In the genomic region with DNA sequence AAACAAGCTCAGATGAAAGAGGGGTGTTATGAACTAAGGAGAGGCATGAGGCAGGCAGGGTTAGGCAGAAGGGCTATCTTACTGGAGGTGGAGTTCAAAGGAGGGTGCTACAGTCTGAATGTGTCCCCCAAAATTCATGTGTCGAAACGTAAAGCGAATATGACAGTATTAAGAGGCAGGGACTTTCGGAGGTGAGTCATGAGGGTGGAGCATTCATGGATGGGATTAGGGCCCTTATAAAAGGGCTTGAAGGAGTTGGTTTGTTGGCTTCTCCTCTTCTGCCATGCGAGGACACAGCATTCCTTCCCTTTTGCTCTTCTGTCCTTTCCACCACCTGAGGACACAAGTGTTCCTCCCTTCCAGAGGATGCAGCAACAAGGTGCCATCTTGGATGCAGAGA, we compare ENCODE assay signal across 26 cellular contexts. TPM values are rescaled to one million over a fixed set of nuclear protein-coding genes. Genes with fewer than 3 reads are reported as not detected.
DNase-seq lines count a peak whose midpoint lies in the region; ATAC-seq, FAIRE-seq and TF ChIP-seq lines count a peak whose summit lies in the region.
"Had no signal": no experiment of that assay in that cellular context is flagged by ENCODE, and none has a peak within 500 bp of the region (broad histone marks: within the 10 kb centered on the region; RNA-seq: fewer than 3 reads in every experiment).

No MANE protein-coding gene starts in this region.

- peak; percentile 62 for ATAC-seq in foreskin keratinocyte
- ATAC-seq: HepG2, PC-3, Right ventricle myocardium inferior had no signal

- peak overlapping the region; percentile 55 for H3K27ac ChIP-seq in foreskin keratinocyte
- H3K27ac ChIP-seq: 22Rv1 had no signal

- no peak for TF ChIP-seq CTCF in bronchial epithelial cell (IDR thresholded peaks at IDR 0.05; ENCODE audit: insufficient read depth, low read length, severe bottlenecking)
- TF ChIP-seq CTCF in foreskin keratinocyte (conservative IDR thresholded peaks at IDR 0.05), result no peak

- H3K4me3 ChIP-seq in bronchial epithelial cell (ENCODE audit: low read depth, low read length), result no peak overlapping the region

- TF ChIP-seq POLR2A in GM12891 (IDR thresholded peaks at IDR 0.05; ENCODE audit: low read depth, low read length), result no peak

- no peaks in the 10 kb centered on the region for H3K4me1 ChIP-seq in foreskin keratinocyte
- H3K4me1 ChIP-seq: BE2C had no signal

- no peaks in the 10 kb centered on the region for H3K36me3 ChIP-seq in bronchial epithelial cell (ENCODE audit: control insufficient read depth, insufficient read depth, low read length)
- H3K36me3 ChIP-seq: BE2C had no signal

- DNase-seq in DMS53 (lab: John Stamatoyannopoulos, UW) (peak; percentile 12), DMS53 treated with DMSO at 0.1 percent for 48 hours (lab: John Stamatoyannopoulos, UW; ENCODE audit: unreplicated experiment) (no peak), bronchial epithelial cell (ENCODE audit: low read depth) (peak; percentile 20), foreskin keratinocyte (peak in 1 of 2 donors; percentile 50), NCI-H187 treated with DMSO at 0.1 percent for 48 hours (lab: John Stamatoyannopoulos, UW) (no peak), SIG-M5 (lab: John Stamatoyannopoulos, UW) (no peak), GM12891 (ENCODE audit: insufficient read length, low spot score) (no peak), T1000 (lab: John Stamatoyannopoulos, UW) (no peak)
- DNase-seq: ACHN; BE2C; EL; H7; Karpas-422; NCI-H1092 treated with DMSO at 0.1 percent for 48 hours; NCI-H1436; NCI-H187; NCI-H2107; NCI-H524; NCI-H774; NK-92 treated with Interleukin-12 subunit alpha and Interleukin-12 subunit beta, amount 100 ng/mL, for 24 hours; PC-3 had no signal

- FAIRE-seq in bronchial epithelial cell (lab: Jason Lieb, UNC), result peak; percentile 70
- FAIRE-seq in GM12891 (lab: Jason Lieb, UNC), result no peak
- FAIRE-seq: GM19239, HepG2 had no signal

- no peaks in the 10 kb centered on the region for H3K27me3 ChIP-seq in bronchial epithelial cell (ENCODE audit: control insufficient read depth, insufficient read depth, low read length)
- H3K27me3 ChIP-seq in foreskin keratinocyte, result no peaks in the 10 kb centered on the region
- H3K27me3 ChIP-seq: BE2C had no signal

TF ChIP-seq in GM12891, 5 proteins besides CTCF, POLR2A, EP300 and RAD21:
- no peak for TF ChIP-seq POLR2AphosphoS5 (IDR thresholded peaks at IDR 0.05; ENCODE audit: low read depth, low read length)
- no peak for TF ChIP-seq TAF1 (IDR thresholded peaks at IDR 0.05; ENCODE audit: low read depth, low read length)
- no peak for TF ChIP-seq SPI1 (IDR thresholded peaks at IDR 0.05; ENCODE audit: low read depth, low read length)
- TF ChIP-seq PAX5 (IDR thresholded peaks at IDR 0.05; ENCODE audit: insufficient read depth, low read length, severe bottlenecking), result no peak
- TF ChIP-seq POU2F2 (IDR thresholded peaks at IDR 0.05; ENCODE audit: low read depth, low read length), result no peak

RNA-seq across cellular contexts. Expression of gene APLN, which starts 22.9 kb away (rescaled TPM):
- total RNA-seq in bronchial epithelial cell, result under 0.01 and 0.13 TPM in 2 replicates
- 1.6 and 8.2 TPM in 2 replicates for total RNA-seq in foreskin keratinocyte
- 1.2 and 8.0 TPM in 2 replicates for polyA plus RNA-seq in foreskin keratinocyte
- 0.17 TPM for polyA plus RNA-seq in GM12891 (2012; ENCODE audit: low read depth, missing spikeins)
- polyA plus RNA-seq: CD14-positive monocyte had no signal

Comparison
In these comparisons a context has a peak if more than half of its experiments do, and no peak if none do; other contexts are left out.
1. DNase-seq: peak in DMS53 (single experiment) and bronchial epithelial cell (single experiment); none in DMS53 treated with DMSO at 0.1 percent for 48 hours (single experiment), NCI-H187 treated with DMSO at 0.1 percent for 48 hours (single experiment), SIG-M5 (single experiment), GM12891 (single experiment) and T1000 (single experiment).